ENCODE assay signal across 23 cellular contexts in the genomic region with DNA sequence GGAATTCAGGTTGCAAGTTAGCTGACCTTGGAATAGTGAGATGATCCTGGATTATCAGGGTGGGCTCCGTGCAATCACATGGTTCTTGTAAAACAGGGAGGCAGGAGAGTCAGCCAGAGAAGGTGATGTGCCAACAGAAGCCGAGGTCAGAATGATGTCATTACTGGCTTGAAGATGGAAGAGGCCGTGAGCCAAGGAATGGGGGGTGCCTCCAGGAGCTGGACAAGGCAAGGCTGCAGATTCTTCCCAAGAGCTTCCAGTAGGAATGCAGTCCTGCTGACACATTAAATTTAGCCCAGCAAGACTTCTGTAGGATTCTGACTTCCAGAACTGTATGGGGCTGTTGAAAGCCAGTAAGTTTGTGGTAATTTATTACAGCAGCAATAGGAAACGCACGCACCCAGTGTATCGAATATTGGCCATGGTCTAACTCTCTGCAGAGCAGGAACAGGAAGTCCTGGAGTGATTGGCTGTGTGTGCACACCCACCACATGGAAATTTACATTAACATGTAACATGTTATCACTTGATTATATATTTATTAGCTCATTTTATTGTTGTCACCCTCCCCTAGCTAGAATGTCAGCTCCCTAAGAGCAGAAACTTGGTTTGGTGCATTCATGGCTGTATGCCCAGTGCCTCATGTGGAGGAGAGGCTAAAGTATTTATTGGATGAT. TPM values are rescaled to one million over a fixed set of nuclear protein-coding genes. Genes with fewer than 3 reads are reported as not detected.
"Had no signal": no experiment of that assay in that cellular context is flagged by ENCODE, and none has a peak within 500 bp of the region (broad histone marks: within the 10 kb centered on the region; RNA-seq: fewer than 3 reads in every experiment).

No MANE protein-coding gene starts in this region.

- H3K4me3 ChIP-seq: pancreas, smooth muscle cell, stomach, vagina had no signal

- H3K4me1 ChIP-seq: foreskin keratinocyte, pancreas, stomach had no signal

- H3K36me3 ChIP-seq: pancreas, stomach, vagina had no signal

- H3K27ac ChIP-seq: foreskin keratinocyte, pancreas, stomach, vagina had no signal

- H3K9me3 ChIP-seq: pancreas, vagina had no signal

- DNase-seq: activated CD4-positive, alpha-beta T cell treated with anti-CD3 and anti-CD28 coated beads for 36 hours; activated CD4-positive, alpha-beta T cell treated with anti-CD3 and anti-CD28 coated beads, Interleukin-2, amount 50 U/mL, for 4 hours; activated CD8-positive, alpha-beta memory T cell treated with anti-CD3 and anti-CD28 coated beads for 24 hours; activated CD8-positive, alpha-beta memory T cell treated with anti-CD3 and anti-CD28 coated beads, Interleukin-2, amount 50 U/mL, for 4 hours; activated naive CD4-positive, alpha-beta T cell; activated naive CD8-positive, alpha-beta T cell treated with anti-CD3 and anti-CD28 coated beads, Interleukin-2, amount 10 ng/mL, durations not matched to agents 7 days and 5 days; activated T-cell treated with anti-CD3 and anti-CD28 coated beads, Interleukin-2, amount 50 U/mL, for 4 hours; effector CD4-positive, alpha-beta T cell; foreskin keratinocyte; kidney; natural killer cell; pancreas; stimulated activated CD4-positive, alpha-beta T cell treated with anti-CD3 and anti-CD28 coated beads, Interleukin-15, amount 100 ng/mL, for 24 hours; stomach; T-cell; trophoblast cell had no signal

- H3K27me3 ChIP-seq: stomach, vagina had no signal

- ATAC-seq: activated CD4-positive, alpha-beta T cell treated with anti-CD3 and anti-CD28 coated beads for 36 hours; activated T-cell treated with anti-CD3 and anti-CD28 coated beads, Interleukin-2, amount 50 U/mL, for 4 hours; foreskin keratinocyte; left lobe of liver; natural killer cell; pancreas; sciatic nerve; stimulated activated memory B cell treated with anti-CD40 and anti-IgM and Interleukin-4, amounts not matched to agents 10 μg/mL and 1 μg/mL and 100 μg/mL, for 72 hours; T-cell had no signal

RNA-seq across cellular contexts. Expression of a gene that starts 19.1 kb away (rescaled TPM):
- total RNA-seq: activated CD4-positive, alpha-beta T cell treated with anti-CD3 and anti-CD28 coated beads for 36 hours; activated naive CD8-positive, alpha-beta T cell treated with anti-CD3 and anti-CD28 coated beads, Interleukin-2, amount 10 ng/mL, durations not matched to agents 7 days and 5 days; activated T-helper 2 cell treated with anti-CD3 and anti-CD28 coated beads, Interferon-gamma antibody, Interleukin-2, Interleukin-4, amounts not matched to agents 10 μg/mL and 5 μg/mL and 100 μg/mL, durations not matched to agents 14 hours and 24 hours and 36 hours; pulmonary artery endothelial cell had no signal
